37 cellular contexts compared by ENCODE assay signal in genomic region chr3:107323723-107324122, GRCh38. TPM values are rescaled to one million over a fixed set of nuclear protein-coding genes. Genes with fewer than 3 reads are reported as not detected.
DNase-seq lines count a peak whose midpoint lies in the region; ATAC-seq and FAIRE-seq lines count a peak whose summit lies in the region.
"Had no signal": no experiment of that assay in that cellular context is flagged by ENCODE, and none has a peak within 500 bp of the region (broad histone marks: within the 10 kb centered on the region; RNA-seq: fewer than 3 reads in every experiment).

No MANE protein-coding gene starts in this region.

- no peak overlapping the region for H3K4me3 Mint-ChIP-seq in CD8-positive, alpha-beta memory T cell
- H3K4me3 Mint-ChIP-seq: effector memory CD8-positive, alpha-beta T cell; neural crest cell; stimulated activated effector memory CD8-positive, alpha-beta T cell treated with anti-CD3 and anti-CD28 coated beads, Interleukin-12 subunit alpha, Interleukin-12 subunit beta, amount 100 ng/mL, for 72 hours; T-helper 1 cell treated with Interleukin-12 subunit alpha and Interleukin-12 subunit beta and Interleukin-4 antibody, amounts not matched to agents 30 μg/mL and 1 μg/mL, for 36 hours had no signal

- no peak overlapping the region; the same call in 1 of the 2 replicates for H3K27ac ChIP-seq in Karpas-422 (ENCODE audit: low read length)
- H3K27ac ChIP-seq in CD8-positive, alpha-beta memory T cell (ENCODE audit: low read depth, low read length) = no peak overlapping the region
- H3K27ac ChIP-seq: A549, left lung, pancreas, PC-9, tibial nerve had no signal

- DNase-seq in Karpas-422 = peak; percentile 82
- no peak for DNase-seq in CD8-positive, alpha-beta memory T cell
- no peak for DNase-seq in GM19239 (ENCODE audit: insufficient read length, low spot score)
- no peak for DNase-seq in NCI-H2107 treated with DMSO at 0.1 percent for 48 hours (lab: John Stamatoyannopoulos, UW; ENCODE audit: unreplicated experiment)
- DNase-seq in T-helper 2 cell = no peak
- DNase-seq: activated CD4-positive, alpha-beta T cell treated with anti-CD3 and anti-CD28 coated beads, Interleukin-2, amount 50 U/mL, for 48 hours; activated naive CD4-positive, alpha-beta T cell; activated T-cell treated with anti-CD3 and anti-CD28 coated beads, Interleukin-2, amount 50 U/mL, for 48 hours; Calu3; central memory CD4-positive, alpha-beta T cell; cortex of kidney; effector memory CD8-positive, alpha-beta T cell; erythroblast; H7; islet precursor cell; left lung; mesenchymal stem cell; NCI-H1092; NCI-H1694 treated with DMSO at 0.1 percent for 48 hours; NCI-H2171; NCI-H510A treated with DMSO at 0.1 percent for 48 hours; pancreas; PC-9; retina; SK-N-SH had no signal

- no peaks in the 10 kb centered on the region for H3K9me3 ChIP-seq in Karpas-422 (ENCODE audit: low read length)
- H3K9me3 ChIP-seq in CD8-positive, alpha-beta memory T cell (ENCODE audit: low read length) = no peaks in the 10 kb centered on the region
- H3K9me3 ChIP-seq: A549, left lung, pancreas, SK-N-SH, tibial nerve had no signal

- H3K27me3 Mint-ChIP-seq in CD8-positive, alpha-beta memory T cell = peaks cover 4 to 8% of the 10 kb centered on the region in 2 donors

- H3K36me3 ChIP-seq in Karpas-422 (ENCODE audit: insufficient read depth, low read length) = no peaks in the 10 kb centered on the region
- no peaks in the 10 kb centered on the region for H3K36me3 ChIP-seq in CD8-positive, alpha-beta memory T cell (ENCODE audit: insufficient read depth, low read length)
- H3K36me3 ChIP-seq: left lung, pancreas, tibial nerve had no signal

- no peaks in the 10 kb centered on the region for H3K27me3 ChIP-seq in Karpas-422 (ENCODE audit: low read length)
- no peaks in the 10 kb centered on the region for H3K27me3 ChIP-seq in CD8-positive, alpha-beta memory T cell (ENCODE audit: insufficient read depth, low read length, poor library complexity, severe bottlenecking)
- H3K27me3 ChIP-seq: left lung, pancreas, tibial nerve had no signal

- CTCF ChIA-PET in CD8-positive, alpha-beta memory T cell (lab: Charles Lee) = no interaction called here

- no peaks in the 10 kb centered on the region for H3K36me3 Mint-ChIP-seq in CD8-positive, alpha-beta memory T cell
- H3K36me3 Mint-ChIP-seq: stimulated activated effector memory CD8-positive, alpha-beta T cell treated with anti-CD3 and anti-CD28 coated beads, Interleukin-12 subunit alpha, Interleukin-12 subunit beta, amount 100 ng/mL, for 72 hours had no signal

- H3K79me2 ChIP-seq in Karpas-422 (ENCODE audit: low read length) = no peaks in the 10 kb centered on the region

- no peaks in the 10 kb centered on the region for H4K20me1 ChIP-seq in Karpas-422 (ENCODE audit: insufficient read depth, low read depth, low read length)

- peaks cover 49% of the 10 kb centered on the region for H3K4me1 ChIP-seq in Karpas-422 (ENCODE audit: low read length)
- no peaks in the 10 kb centered on the region for H3K4me1 ChIP-seq in CD8-positive, alpha-beta memory T cell (ENCODE audit: insufficient read depth, low read length)
- H3K4me1 ChIP-seq: A549, left lung, pancreas, tibial nerve had no signal

- peak overlapping the region; percentile 38 for H3K4me2 ChIP-seq in Karpas-422 (ENCODE audit: low read depth, low read length, poor library complexity, severe bottlenecking)
- H3K4me2 ChIP-seq: A549, PC-9, SK-N-SH had no signal

- no peaks in the 10 kb centered on the region for H3K4me1 Mint-ChIP-seq in CD8-positive, alpha-beta memory T cell
- H3K4me1 Mint-ChIP-seq: neural crest cell; stimulated activated effector memory CD8-positive, alpha-beta T cell treated with anti-CD3 and anti-CD28 coated beads, Interleukin-12 subunit alpha, Interleukin-12 subunit beta, amount 100 ng/mL, for 72 hours had no signal

- POLR2A ChIA-PET in CD8-positive, alpha-beta memory T cell (lab: Charles Lee) = no interaction called here

- H3K4me3 ChIP-seq in Karpas-422 (ENCODE audit: low read length) = 0 out of 2 replicates have a peak overlapping the region, but pooled peaks have one; percentile 3
- no peak overlapping the region for H3K4me3 ChIP-seq in CD8-positive, alpha-beta memory T cell (ENCODE audit: low read length)
- H3K4me3 ChIP-seq: A549, K562, left lung, pancreas, PC-9, tibial nerve had no signal

- H2AFZ ChIP-seq in Karpas-422 (ENCODE audit: low read length) = peak overlapping the region; percentile 68; the same call in 1 of the 2 replicates
- H2AFZ ChIP-seq: PC-9 had no signal

- no peak for FAIRE-seq in GM19239 (lab: Jason Lieb, UNC)
- FAIRE-seq: A549, K562, pancreas had no signal

- ATAC-seq in GM18499 (IDR thresholded peaks at IDR 0.05; ENCODE audit: insufficient read depth, unreplicated experiment) (peak; percentile 70), GM19035 (IDR thresholded peaks at IDR 0.05; ENCODE audit: unreplicated experiment) (peak; percentile 59), HG02759 (IDR thresholded peaks at IDR 0.05; ENCODE audit: unreplicated experiment) (peak; percentile 77)
- ATAC-seq: A549; activated CD4-positive, CD25-positive, alpha-beta regulatory T cell treated with anti-CD3 and anti-CD28 coated beads, Interleukin-2, amount 50 U/mL, for 24 hours; effector memory CD8-positive, alpha-beta T cell; K562; left lung; pancreas; stimulated activated effector memory CD8-positive, alpha-beta T cell treated with anti-CD3 and anti-CD28 coated beads, Interleukin-12 subunit alpha, Interleukin-12 subunit beta, amount 100 ng/mL, for 72 hours had no signal

- no peak overlapping the region for H3K9ac ChIP-seq in Karpas-422 (ENCODE audit: low read length)
- H3K9ac ChIP-seq: SK-N-SH had no signal

- H3K9me3 Mint-ChIP-seq in CD8-positive, alpha-beta memory T cell = peaks cover 0 to 1% (median 0%) of the 10 kb centered on the region in 5 donors
- H3K9me3 Mint-ChIP-seq: effector memory CD8-positive, alpha-beta T cell; neural crest cell; stimulated activated effector memory CD8-positive, alpha-beta T cell treated with anti-CD3 and anti-CD28 coated beads, Interleukin-12 subunit alpha, Interleukin-12 subunit beta, amount 100 ng/mL, for 72 hours; T-helper 1 cell treated with Interleukin-12 subunit alpha and Interleukin-12 subunit beta and Interleukin-4 antibody, amounts not matched to agents 30 μg/mL and 1 μg/mL, for 36 hours had no signal

- H3K27ac Mint-ChIP-seq in CD8-positive, alpha-beta memory T cell = no peak overlapping the region
- H3K27ac Mint-ChIP-seq: effector memory CD8-positive, alpha-beta T cell; stimulated activated effector memory CD8-positive, alpha-beta T cell treated with anti-CD3 and anti-CD28 coated beads, Interleukin-12 subunit alpha, Interleukin-12 subunit beta, amount 100 ng/mL, for 72 hours; T-helper 1 cell treated with Interleukin-12 subunit alpha and Interleukin-12 subunit beta and Interleukin-4 antibody, amounts not matched to agents 30 μg/mL and 1 μg/mL, for 36 hours had no signal

- H3K9me2 ChIP-seq in Karpas-422 (replicated peaks; ENCODE audit: insufficient read depth, low read length) = no peaks in the 10 kb centered on the region
- H3K9me2 ChIP-seq: SK-N-SH had no signal

RNA-seq across cellular contexts. Expression of gene CCDC54, which starts 53.5 kb away (rescaled TPM):
- total RNA-seq in Karpas-422 (2014; rRNA removed; shearing (Covaris generic); ENCODE audit: low replicate concordance) = not detected in 2 replicates
- not detected for total RNA-seq in CD8-positive, alpha-beta memory T cell
- polyA plus RNA-seq in CD8-positive, alpha-beta memory T cell = 0.14 TPM
- total RNA-seq: Calu3, H7, K562, left lung, M059J, neural crest cell, pancreas, PC-9, skeletal muscle tissue, tibial nerve had no signal
- polyA plus RNA-seq: A549, K562, pancreas, SK-N-SH had no signal
